Comparison of ENCODE assay signal across 10 cellular contexts in the genomic region with DNA sequence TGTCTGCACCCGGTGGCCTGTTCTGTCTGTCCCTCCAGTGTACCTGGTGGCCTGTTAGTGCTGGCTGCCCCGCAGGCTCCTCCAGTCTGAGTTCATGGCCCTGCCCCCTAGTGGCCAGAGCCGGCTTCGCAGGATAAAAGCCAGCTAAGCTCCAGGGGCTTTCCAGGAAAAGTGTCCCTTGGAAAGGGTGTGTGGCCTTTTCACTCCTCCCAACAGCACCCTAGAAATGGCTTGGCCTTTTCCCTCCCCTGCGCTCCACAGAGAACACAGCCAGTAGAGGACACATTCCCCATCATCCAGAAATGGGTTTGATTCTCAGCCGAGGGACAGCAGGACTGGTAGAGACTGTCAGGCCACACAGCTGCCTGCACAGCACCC. TPM values are rescaled to one million over a fixed set of nuclear protein-coding genes. Genes with fewer than 3 reads are reported as not detected.
DNase-seq lines count a peak whose midpoint lies in the region; ATAC-seq, FAIRE-seq and TF ChIP-seq lines count a peak whose summit lies in the region.
"Not testable (repeated sequence)": the region's sequence is repeated elsewhere in the genome, so short reads cannot be mapped to it uniquely, and the experiment has no call there.
"Had no signal": no experiment of that assay in that cellular context is flagged by ENCODE, and none has a peak within 500 bp of the region (broad histone marks: within the 10 kb centered on the region; RNA-seq: fewer than 3 reads in every experiment).

No MANE protein-coding gene starts in this region.

- H3K4me2 ChIP-seq in SK-N-SH: not testable (repeated sequence)

- not testable (repeated sequence) for H3F3A ChIP-seq in SK-N-SH (replicated peaks; ENCODE audit: insufficient read depth)

- H2AFZ ChIP-seq in SK-N-SH (ENCODE audit: low read depth): not testable (repeated sequence)

- H3K9me3 ChIP-seq in SK-N-SH, heart left ventricle, pancreas: not testable (repeated sequence)

- not testable (repeated sequence) for H3K4me3 Mint-ChIP-seq in CD14-positive monocyte, brain

- ATAC-seq in GM21529 (IDR thresholded peaks at IDR 0.05; ENCODE audit: unreplicated experiment) (peak; percentile 59), heart left ventricle (peak; percentile 51 to 88 (median 83)), pancreas (peak; percentile 98 to 100 (median 99))

- not testable (repeated sequence) for H3K9ac ChIP-seq in SK-N-SH

- intact Hi-C loops in CD14-positive monocyte (cut with micrococcal nuclease); heart left ventricle (cut with DNase I); pancreas (cut with DNase I): not testable (repeated sequence)

- not testable (repeated sequence) for H3K9me3 Mint-ChIP-seq in CD14-positive monocyte, brain

- H3K36me3 ChIP-seq in SK-N-SH (replicated peaks in 1 of 2; ENCODE audit: control insufficient read depth in 1 of 2, insufficient read depth in 2 of 2, low read length in 1 of 2); heart left ventricle; pancreas: not testable (repeated sequence)

- not testable (repeated sequence) for TF ChIP-seq RAD21 in SK-N-SH (IDR thresholded peaks at IDR 0.05; ENCODE audit: low read length)

- not testable (repeated sequence) for H3K27ac ChIP-seq in SK-N-SH (ENCODE audit: low read depth in 2 of 2, low read length in 1 of 2); heart left ventricle; pancreas

- H3K9me2 ChIP-seq in SK-N-SH: not testable (repeated sequence)

- not testable (repeated sequence) for FAIRE-seq in pancreas (lab: Jason Lieb, UNC)

- peak; percentile 52 for DNase-seq in CD14-positive monocyte (ENCODE audit: low spot score)
- not testable (repeated sequence) for DNase-seq in SK-N-SH
- peak; percentile 34 for DNase-seq in activated CD8-positive, alpha-beta memory T cell treated with anti-CD3 and anti-CD28 coated beads, Interleukin-2, amount 50 U/mL, for 24 hours (ENCODE audit: extremely low read depth)
- DNase-seq in heart left ventricle: peak; percentile 21 to 78 (median 46)
- peak; percentile 58 to 86 (median 78) for DNase-seq in pancreas
- DNase-seq in stimulated activated CD8-positive, alpha-beta memory T cell treated with anti-CD3 and anti-CD28 coated beads, Interleukin-15, amount 100 ng/mL, for 48 hours (ENCODE audit: low read depth in 2 of 2): peak; percentile 29 to 30

- POLR2A ChIA-PET in SK-N-SH (lab: Yijun Ruan, JAX): not testable (repeated sequence)

- not testable (repeated sequence) for H3K27me3 Mint-ChIP-seq in CD14-positive monocyte (ENCODE audit: low read depth in 3 of 3); brain

- not testable (repeated sequence) for TF ChIP-seq POLR2A in heart left ventricle (IDR thresholded peaks at IDR 0.05)

- H4K20me1 ChIP-seq in SK-N-SH (ENCODE audit: insufficient read depth): not testable (repeated sequence)

- WGBS in SK-N-SH (ENCODE audit: low lambda C conversion rate): 23% methylated on average over 5 of the region's 6 CpGs
- 17 to 33% (median 18%) methylated on average over 1 to 6 of the region's 6 CpGs for WGBS in heart left ventricle, 4 donors
- 18 to 28% methylated on average over 4 to 6 of the region's 6 CpGs for WGBS in pancreas, 2 donors

- TF ChIP-seq EP300 in SK-N-SH (IDR thresholded peaks at IDR 0.05; ENCODE audit: borderline replicate concordance in 1 of 2, low read depth in 1 of 2, low read length in 1 of 2): not testable (repeated sequence)

- not testable (repeated sequence) for H3K4me1 ChIP-seq in SK-N-SH (ENCODE audit: control insufficient read depth in 1 of 2, insufficient read depth in 2 of 2, low read depth in 1 of 2, low read length in 1 of 2); heart left ventricle; pancreas

- CTCF ChIA-PET in SK-N-SH (lab: Yijun Ruan, JAX): not testable (repeated sequence)

- not testable (repeated sequence) for H3K27ac Mint-ChIP-seq in CD14-positive monocyte, brain

- H3K27me3 ChIP-seq in SK-N-SH (ENCODE audit: insufficient read depth); heart left ventricle; pancreas: not testable (repeated sequence)

- H3K4me3 ChIP-seq in SK-N-SH (ENCODE audit: low read depth in 2 of 2, low read length in 1 of 2); heart left ventricle; pancreas: not testable (repeated sequence)

- peak; percentile 65 for TF ChIP-seq CTCF in CD14-positive monocyte (IDR thresholded peaks at IDR 0.05)
- peak; percentile 59 for TF ChIP-seq CTCF in SK-N-SH (IDR thresholded peaks at IDR 0.05)
- peak; percentile 40 to 70 for TF ChIP-seq CTCF in brain (conservative IDR thresholded peaks at IDR 0.05)
- peak; percentile 33 to 65 (median 58) for TF ChIP-seq CTCF in heart left ventricle (IDR thresholded peaks at IDR 0.05)
- TF ChIP-seq CTCF in pancreas (IDR thresholded peaks at IDR 0.05): peak; percentile 42 to 63 (median 56)

- not testable (repeated sequence) for H3K36me3 Mint-ChIP-seq in CD14-positive monocyte, brain

- not testable (repeated sequence) for H3K4me1 Mint-ChIP-seq in CD14-positive monocyte, brain

- H3K79me2 ChIP-seq in SK-N-SH (ENCODE audit: insufficient read depth): not testable (repeated sequence)

RNA-seq across cellular contexts. Expression of a gene that starts 16.7 kb away (rescaled TPM):
- polyA plus RNA-seq in CD14-positive monocyte (not detected), SK-N-SH (2012; rRNA removed) (0.02 TPM in 1 of 2 replicates, not detected in the other), brain (ENCODE audit: insufficient read depth, low read depth, low replicate concordance) (not detected), heart left ventricle (not detected), pancreas (not detected)
- not detected in 2 replicates for polyA plus RNA-seq in SK-N-SH (2012; cell fraction: cytosol; rRNA removed)
- 0.01 TPM in 1 of 2 replicates, not detected in the other for polyA plus RNA-seq in SK-N-SH (2012; cell fraction: nucleus; rRNA removed)
- total RNA-seq in heart left ventricle (not detected), pancreas (under 1 TPM in 1 of 6 donors, not detected in 5; 0.08 TPM)
- total RNA-seq: cerebellum, pulmonary artery endothelial cell had no signal

RNA-seq across cellular contexts. Expression of a gene that starts 36.6 kb away (rescaled TPM):
- polyA plus RNA-seq in CD14-positive monocyte (10 to 100 TPM; 41.1 to 41.3 TPM), SK-N-SH (2012; rRNA removed) (197 and 223 TPM in 2 replicates), brain (ENCODE audit: insufficient read depth, low read depth, low replicate concordance) (106 TPM), heart left ventricle (10 to 100 TPM; 51.5 to 53.7 TPM), pancreas (10 to 100 TPM; 81.8 to 97.7 TPM)
- polyA plus RNA-seq in SK-N-SH (2012; cell fraction: cytosol; rRNA removed): 103 and 144 TPM in 2 replicates
- polyA plus RNA-seq in SK-N-SH (2012; cell fraction: nucleus; rRNA removed): 286 and 334 TPM in 2 replicates
- total RNA-seq in heart left ventricle (10 to 100 TPM; 23.9 to 66.9 (median 35.7) TPM), pancreas (10 to 100 TPM; 19.6 to 30.5 (median 24.0) TPM)

RNA-seq across cellular contexts. Expression of a gene that starts 41.2 kb away (rescaled TPM):
- polyA plus RNA-seq in CD14-positive monocyte (not detected), SK-N-SH (2012; rRNA removed) (not detected in 2 replicates), brain (ENCODE audit: insufficient read depth, low read depth, low replicate concordance) (not detected), heart left ventricle (not detected), pancreas (not detected)
- not detected in 2 replicates for polyA plus RNA-seq in SK-N-SH (2012; cell fraction: cytosol; rRNA removed)
- not detected in 2 replicates for polyA plus RNA-seq in SK-N-SH (2012; cell fraction: nucleus; rRNA removed)
- total RNA-seq in heart left ventricle (not detected), pancreas (not detected)
- total RNA-seq: cerebellum, pulmonary artery endothelial cell had no signal

RNA-seq across cellular contexts. Expression of a gene that starts 47.5 kb away (rescaled TPM):
- under 1 TPM; 0.52 to 0.53 TPM for polyA plus RNA-seq in CD14-positive monocyte
- polyA plus RNA-seq in SK-N-SH (2012; rRNA removed): 11.4 and 12.0 TPM in 2 replicates
- 2.1 and 2.8 TPM in 2 replicates for polyA plus RNA-seq in SK-N-SH (2012; cell fraction: cytosol; rRNA removed)
- 75.4 and 115 TPM in 2 replicates for polyA plus RNA-seq in SK-N-SH (2012; cell fraction: nucleus; rRNA removed)
- 0.98 TPM for polyA plus RNA-seq in brain (ENCODE audit: insufficient read depth, low read depth, low replicate concordance)
- 10 to 100 TPM in 2 of 9 donors, 1 to 10 TPM in 7; 3.8 to 15.3 (median 8.1) TPM for total RNA-seq in heart left ventricle
- 10 to 100 TPM in 1 of 2 donors, 1 to 10 TPM in 1; 4.4 to 13.9 TPM for polyA plus RNA-seq in heart left ventricle
- total RNA-seq in pancreas: 10 to 100 TPM in 5 of 6 donors, 1 to 10 TPM in 1; 9.1 to 26.5 (median 21.1) TPM
- polyA plus RNA-seq in pancreas: 10 to 100 TPM; 71.0 to 97.5 TPM
